Comparison of ENCODE assay signal across 1 cellular context in the genomic region with DNA sequence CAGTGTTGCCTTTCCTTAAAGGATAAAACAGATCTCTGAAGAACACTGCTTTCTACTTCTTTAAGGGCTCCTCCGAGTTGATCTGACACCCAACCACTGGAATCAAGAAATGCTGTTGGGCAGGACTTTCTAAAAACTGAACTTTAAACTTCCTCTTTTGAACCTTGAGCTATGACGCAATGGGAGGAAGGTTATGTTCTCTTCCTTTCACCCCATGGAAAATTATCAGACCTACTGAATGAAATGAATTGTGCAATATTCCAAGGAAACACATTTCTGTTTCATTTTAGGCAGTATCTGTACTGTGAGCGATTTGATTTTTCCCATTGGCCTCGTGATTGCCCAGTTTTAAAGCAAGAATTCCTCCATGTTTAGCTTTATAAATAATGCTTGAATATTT.
TF ChIP-seq lines count a peak whose summit lies in the region.

No MANE protein-coding gene starts in this region.

TF ChIP-seq in GM23338, 12 proteins besides CTCF, POLR2A, EP300 and RAD21 (continued from another document):
- TF ChIP-seq, protein P1, sequence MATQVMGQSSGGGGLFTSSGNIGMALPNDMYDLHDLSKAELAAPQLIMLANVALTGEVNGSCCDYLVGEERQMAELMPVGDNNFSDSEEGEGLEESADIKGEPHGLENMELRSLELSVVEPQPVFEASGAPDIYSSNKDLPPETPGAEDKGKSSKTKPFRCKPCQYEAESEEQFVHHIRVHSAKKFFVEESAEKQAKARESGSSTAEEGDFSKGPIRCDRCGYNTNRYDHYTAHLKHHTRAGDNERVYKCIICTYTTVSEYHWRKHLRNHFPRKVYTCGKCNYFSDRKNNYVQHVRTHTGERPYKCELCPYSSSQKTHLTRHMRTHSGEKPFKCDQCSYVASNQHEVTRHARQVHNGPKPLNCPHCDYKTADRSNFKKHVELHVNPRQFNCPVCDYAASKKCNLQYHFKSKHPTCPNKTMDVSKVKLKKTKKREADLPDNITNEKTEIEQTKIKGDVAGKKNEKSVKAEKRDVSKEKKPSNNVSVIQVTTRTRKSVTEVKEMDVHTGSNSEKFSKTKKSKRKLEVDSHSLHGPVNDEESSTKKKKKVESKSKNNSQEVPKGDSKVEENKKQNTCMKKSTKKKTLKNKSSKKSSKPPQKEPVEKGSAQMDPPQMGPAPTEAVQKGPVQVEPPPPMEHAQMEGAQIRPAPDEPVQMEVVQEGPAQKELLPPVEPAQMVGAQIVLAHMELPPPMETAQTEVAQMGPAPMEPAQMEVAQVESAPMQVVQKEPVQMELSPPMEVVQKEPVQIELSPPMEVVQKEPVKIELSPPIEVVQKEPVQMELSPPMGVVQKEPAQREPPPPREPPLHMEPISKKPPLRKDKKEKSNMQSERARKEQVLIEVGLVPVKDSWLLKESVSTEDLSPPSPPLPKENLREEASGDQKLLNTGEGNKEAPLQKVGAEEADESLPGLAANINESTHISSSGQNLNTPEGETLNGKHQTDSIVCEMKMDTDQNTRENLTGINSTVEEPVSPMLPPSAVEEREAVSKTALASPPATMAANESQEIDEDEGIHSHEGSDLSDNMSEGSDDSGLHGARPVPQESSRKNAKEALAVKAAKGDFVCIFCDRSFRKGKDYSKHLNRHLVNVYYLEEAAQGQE (IDR thresholded peaks at IDR 0.05; ENCODE audit: unreplicated experiment), result no peak
- no peak for TF ChIP-seq EZH2 (IDR thresholded peaks at IDR 0.05; ENCODE audit: low read depth, unreplicated experiment)
- TF ChIP-seq STAT1 (IDR thresholded peaks at IDR 0.05; ENCODE audit: unreplicated experiment), result no peak
- no peak for TF ChIP-seq NANOG (IDR thresholded peaks at IDR 0.05; ENCODE audit: borderline replicate concordance)
- TF ChIP-seq CREB1 (CRISPR knock-in tag; IDR thresholded peaks at IDR 0.05; ENCODE audit: low read depth), result no peak
- no peak for TF ChIP-seq ZNF114 (CRISPR knock-in tag; IDR thresholded peaks at IDR 0.05)
- TF ChIP-seq, protein P2, sequence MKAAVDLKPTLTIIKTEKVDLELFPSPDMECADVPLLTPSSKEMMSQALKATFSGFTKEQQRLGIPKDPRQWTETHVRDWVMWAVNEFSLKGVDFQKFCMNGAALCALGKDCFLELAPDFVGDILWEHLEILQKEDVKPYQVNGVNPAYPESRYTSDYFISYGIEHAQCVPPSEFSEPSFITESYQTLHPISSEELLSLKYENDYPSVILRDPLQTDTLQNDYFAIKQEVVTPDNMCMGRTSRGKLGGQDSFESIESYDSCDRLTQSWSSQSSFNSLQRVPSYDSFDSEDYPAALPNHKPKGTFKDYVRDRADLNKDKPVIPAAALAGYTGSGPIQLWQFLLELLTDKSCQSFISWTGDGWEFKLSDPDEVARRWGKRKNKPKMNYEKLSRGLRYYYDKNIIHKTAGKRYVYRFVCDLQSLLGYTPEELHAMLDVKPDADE (IDR thresholded peaks at IDR 0.05), result no peak
- TF ChIP-seq JUNB (IDR thresholded peaks at IDR 0.05; ENCODE audit: unreplicated experiment), result no peak
- TF ChIP-seq, protein P3, sequence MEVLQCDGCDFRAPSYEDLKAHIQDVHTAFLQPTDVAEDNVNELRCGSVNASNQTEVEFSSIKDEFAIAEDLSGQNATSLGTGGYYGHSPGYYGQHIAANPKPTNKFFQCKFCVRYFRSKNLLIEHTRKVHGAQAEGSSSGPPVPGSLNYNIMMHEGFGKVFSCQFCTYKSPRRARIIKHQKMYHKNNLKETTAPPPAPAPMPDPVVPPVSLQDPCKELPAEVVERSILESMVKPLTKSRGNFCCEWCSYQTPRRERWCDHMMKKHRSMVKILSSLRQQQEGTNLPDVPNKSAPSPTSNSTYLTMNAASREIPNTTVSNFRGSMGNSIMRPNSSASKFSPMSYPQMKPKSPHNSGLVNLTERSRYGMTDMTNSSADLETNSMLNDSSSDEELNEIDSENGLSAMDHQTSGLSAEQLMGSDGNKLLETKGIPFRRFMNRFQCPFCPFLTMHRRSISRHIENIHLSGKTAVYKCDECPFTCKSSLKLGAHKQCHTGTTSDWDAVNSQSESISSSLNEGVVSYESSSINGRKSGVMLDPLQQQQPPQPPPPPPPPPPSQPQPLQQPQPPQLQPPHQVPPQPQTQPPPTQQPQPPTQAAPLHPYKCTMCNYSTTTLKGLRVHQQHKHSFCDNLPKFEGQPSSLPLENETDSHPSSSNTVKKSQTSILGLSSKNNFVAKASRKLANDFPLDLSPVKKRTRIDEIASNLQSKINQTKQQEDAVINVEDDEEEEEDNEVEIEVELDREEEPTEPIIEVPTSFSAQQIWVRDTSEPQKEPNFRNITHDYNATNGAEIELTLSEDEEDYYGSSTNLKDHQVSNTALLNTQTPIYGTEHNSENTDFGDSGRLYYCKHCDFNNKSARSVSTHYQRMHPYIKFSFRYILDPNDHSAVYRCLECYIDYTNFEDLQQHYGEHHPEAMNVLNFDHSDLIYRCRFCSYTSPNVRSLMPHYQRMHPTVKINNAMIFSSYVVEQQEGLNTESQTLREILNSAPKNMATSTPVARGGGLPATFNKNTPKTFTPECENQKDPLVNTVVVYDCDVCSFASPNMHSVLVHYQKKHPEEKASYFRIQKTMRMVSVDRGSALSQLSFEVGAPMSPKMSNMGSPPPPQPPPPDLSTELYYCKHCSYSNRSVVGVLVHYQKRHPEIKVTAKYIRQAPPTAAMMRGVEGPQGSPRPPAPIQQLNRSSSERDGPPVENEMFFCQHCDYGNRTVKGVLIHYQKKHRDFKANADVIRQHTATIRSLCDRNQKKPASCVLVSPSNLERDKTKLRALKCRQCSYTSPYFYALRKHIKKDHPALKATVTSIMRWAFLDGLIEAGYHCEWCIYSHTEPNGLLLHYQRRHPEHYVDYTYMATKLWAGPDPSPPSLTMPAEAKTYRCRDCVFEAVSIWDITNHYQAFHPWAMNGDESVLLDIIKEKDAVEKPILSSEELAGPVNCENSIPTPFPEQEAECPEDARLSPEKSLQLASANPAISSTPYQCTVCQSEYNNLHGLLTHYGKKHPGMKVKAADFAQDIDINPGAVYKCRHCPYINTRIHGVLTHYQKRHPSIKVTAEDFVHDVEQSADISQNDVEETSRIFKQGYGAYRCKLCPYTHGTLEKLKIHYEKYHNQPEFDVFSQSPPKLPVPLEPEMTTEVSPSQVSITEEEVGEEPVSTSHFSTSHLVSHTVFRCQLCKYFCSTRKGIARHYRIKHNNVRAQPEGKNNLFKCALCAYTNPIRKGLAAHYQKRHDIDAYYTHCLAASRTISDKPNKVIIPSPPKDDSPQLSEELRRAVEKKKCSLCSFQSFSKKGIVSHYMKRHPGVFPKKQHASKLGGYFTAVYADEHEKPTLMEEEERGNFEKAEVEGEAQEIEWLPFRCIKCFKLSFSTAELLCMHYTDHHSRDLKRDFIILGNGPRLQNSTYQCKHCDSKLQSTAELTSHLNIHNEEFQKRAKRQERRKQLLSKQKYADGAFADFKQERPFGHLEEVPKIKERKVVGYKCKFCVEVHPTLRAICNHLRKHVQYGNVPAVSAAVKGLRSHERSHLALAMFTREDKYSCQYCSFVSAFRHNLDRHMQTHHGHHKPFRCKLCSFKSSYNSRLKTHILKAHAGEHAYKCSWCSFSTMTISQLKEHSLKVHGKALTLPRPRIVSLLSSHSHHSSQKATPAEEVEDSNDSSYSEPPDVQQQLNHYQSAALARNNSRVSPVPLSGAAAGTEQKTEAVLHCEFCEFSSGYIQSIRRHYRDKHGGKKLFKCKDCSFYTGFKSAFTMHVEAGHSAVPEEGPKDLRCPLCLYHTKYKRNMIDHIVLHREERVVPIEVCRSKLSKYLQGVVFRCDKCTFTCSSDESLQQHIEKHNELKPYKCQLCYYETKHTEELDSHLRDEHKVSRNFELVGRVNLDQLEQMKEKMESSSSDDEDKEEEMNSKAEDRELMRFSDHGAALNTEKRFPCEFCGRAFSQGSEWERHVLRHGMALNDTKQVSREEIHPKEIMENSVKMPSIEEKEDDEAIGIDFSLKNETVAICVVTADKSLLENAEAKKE (CRISPR knock-in tag; IDR thresholded peaks at IDR 0.05), result no peak
- TF ChIP-seq EZH2phosphoT487 (IDR thresholded peaks at IDR 0.05; ENCODE audit: unreplicated experiment), result no peak
